Comparison of ENCODE assay signal across 16 cellular contexts in genomic region chr6:167470101-167470835, GRCh38.
DNase-seq lines count a peak whose midpoint lies in the region; ATAC-seq and TF ChIP-seq lines count a peak whose summit lies in the region.
"Had no signal": no experiment of that assay in that cellular context is flagged by ENCODE, and none has a peak within 500 bp of the region (broad histone marks: within the 10 kb centered on the region; RNA-seq: fewer than 3 reads in every experiment).

No MANE protein-coding gene starts in this region.

- H3K36me3 ChIP-seq in WERI-Rb-1: no peaks in the 10 kb centered on the region
- H3K36me3 ChIP-seq: SJSA1 had no signal

- no peaks in the 10 kb centered on the region for H3K36me3 Mint-ChIP-seq in natural killer cell treated with Interleukin-12 subunit alpha and Interleukin-12 subunit beta and Interleukin-15 and Interleukin-18, amount 100 ng/mL, for 72 hours
- H3K36me3 Mint-ChIP-seq in natural killer cell (no peaks in the 10 kb centered on the region), glutamatergic neuron (ENCODE audit: unreplicated experiment) (no peaks in the 10 kb centered on the region)
- H3K36me3 Mint-ChIP-seq: CD8-positive, alpha-beta T cell had no signal

- no peaks in the 10 kb centered on the region for H3K9me3 ChIP-seq in WERI-Rb-1 (ENCODE audit: severe bottlenecking)
- H3K9me3 ChIP-seq: SJSA1 had no signal

- no peak for TF ChIP-seq CTCF in natural killer cell (IDR thresholded peaks at IDR 0.05)
- no peak for TF ChIP-seq CTCF in WERI-Rb-1 (IDR thresholded peaks at IDR 0.05; ENCODE audit: low read depth, low read length)
- no peak for TF ChIP-seq CTCF in glutamatergic neuron (IDR thresholded peaks at IDR 0.05; ENCODE audit: partially characterized antibody, unreplicated experiment)
- no peak for TF ChIP-seq CTCF in RWPE1 (conservative IDR thresholded peaks at IDR 0.05; ENCODE audit: low read depth)

- no peak overlapping the region for H3K27ac Mint-ChIP-seq in natural killer cell treated with Interleukin-12 subunit alpha and Interleukin-12 subunit beta and Interleukin-15 and Interleukin-18, amount 100 ng/mL, for 72 hours
- H3K27ac Mint-ChIP-seq in natural killer cell (no peak overlapping the region), glutamatergic neuron (ENCODE audit: unreplicated experiment) (peak overlapping the region; percentile 6)
- H3K27ac Mint-ChIP-seq: CD8-positive, alpha-beta T cell had no signal

- H3K27ac ChIP-seq in WERI-Rb-1: no peak overlapping the region
- no peak overlapping the region for H3K27ac ChIP-seq in RWPE1
- H3K27ac ChIP-seq: SJSA1 had no signal

- H3K4me3 Mint-ChIP-seq in natural killer cell treated with Interleukin-12 subunit alpha and Interleukin-12 subunit beta and Interleukin-15 and Interleukin-18, amount 100 ng/mL, for 72 hours: no peak overlapping the region
- H3K4me3 Mint-ChIP-seq in natural killer cell (no peak overlapping the region), glutamatergic neuron (ENCODE audit: unreplicated experiment) (no peak overlapping the region)
- H3K4me3 Mint-ChIP-seq: CD8-positive, alpha-beta T cell had no signal

- CTCF ChIA-PET in RWPE1 (lab: Yijun Ruan, JAX): interaction anchor here (0.6 kb wide), 1 partner anchor 1086 kb away, joined by 3 read pairs; no protein-coding TSS in a partner anchor

- H3K27me3 ChIP-seq in WERI-Rb-1 (ENCODE audit: insufficient read depth, low read depth, severe bottlenecking): no peaks in the 10 kb centered on the region
- H3K27me3 ChIP-seq: SJSA1 had no signal

- H3K4me3 ChIP-seq in WERI-Rb-1 (ENCODE audit: low read depth, low read length): no peak overlapping the region
- H3K4me3 ChIP-seq: SJSA1 had no signal

- DNase-seq in natural killer cell treated with Interleukin-12 subunit alpha and Interleukin-12 subunit beta and Interleukin-15 and Interleukin-18, amount 100 ng/mL, for 72 hours (ENCODE audit: low spot score): no peak
- DNase-seq in natural killer cell (no peak), WERI-Rb-1 (peak; percentile 37), glutamatergic neuron (no peak), RWPE1 (ENCODE audit: low spot score) (no peak), kidney tubule cell (ENCODE audit: low spot score) (no peak)
- DNase-seq: CD8-positive, alpha-beta T cell; DND-41; H7; KG1; NCI-H1436; NCI-H2227 treated with DMSO at 0.1 percent for 48 hours; NCI-H510A treated with DMSO at 0.1 percent for 48 hours; NCI-H748 treated with DMSO at 0.1 percent for 48 hours had no signal

- H3K9me3 Mint-ChIP-seq in natural killer cell treated with Interleukin-12 subunit alpha and Interleukin-12 subunit beta and Interleukin-15 and Interleukin-18, amount 100 ng/mL, for 72 hours: no peaks in the 10 kb centered on the region
- no peaks in the 10 kb centered on the region for H3K9me3 Mint-ChIP-seq in natural killer cell
- H3K9me3 Mint-ChIP-seq in glutamatergic neuron (ENCODE audit: unreplicated experiment): peaks cover 6% of the 10 kb centered on the region
- H3K9me3 Mint-ChIP-seq: CD8-positive, alpha-beta T cell had no signal

- peak; percentile 21 to 22 for ATAC-seq in natural killer cell treated with Interleukin-12 subunit alpha and Interleukin-12 subunit beta and Interleukin-15 and Interleukin-18, amount 100 ng/mL, for 72 hours
- no peak for ATAC-seq in natural killer cell
- no peak for ATAC-seq in HG02588 (IDR thresholded peaks at IDR 0.05; ENCODE audit: unreplicated experiment)
- ATAC-seq: CD8-positive, alpha-beta T cell had no signal

- peaks cover 0 to 4% of the 10 kb centered on the region in 2 donors for H3K4me1 Mint-ChIP-seq in natural killer cell treated with Interleukin-12 subunit alpha and Interleukin-12 subunit beta and Interleukin-15 and Interleukin-18, amount 100 ng/mL, for 72 hours (ENCODE audit: low read depth in 2 of 2)
- H3K4me1 Mint-ChIP-seq in natural killer cell (no peaks in the 10 kb centered on the region), glutamatergic neuron (ENCODE audit: low read depth, unreplicated experiment) (peaks cover 30% of the 10 kb centered on the region)

- intact Hi-C loops in natural killer cell (cut with micrococcal nuclease): no loop called here

- POLR2A ChIA-PET in RWPE1 (lab: Yijun Ruan, JAX; ENCODE audit: low non-redundant PET): no interaction called here

- peaks cover 0 to 5% of the 10 kb centered on the region in 2 donors for H3K27me3 Mint-ChIP-seq in natural killer cell treated with Interleukin-12 subunit alpha and Interleukin-12 subunit beta and Interleukin-15 and Interleukin-18, amount 100 ng/mL, for 72 hours
- H3K27me3 Mint-ChIP-seq in natural killer cell (ENCODE audit: low read depth in 2 of 2) (peaks cover 0 to 7% of the 10 kb centered on the region in 2 donors), glutamatergic neuron (ENCODE audit: unreplicated experiment) (peaks cover 6% of the 10 kb centered on the region)

Comparison
In these comparisons a context has a peak if more than half of its experiments do, and no peak if none do; other contexts are left out.
1. ATAC-seq: peak in natural killer cell treated with Interleukin-12 subunit alpha and Interleukin-12 subunit beta and Interleukin-15 and Interleukin-18, amount 100 ng/mL, for 72 hours (2 of 2); none in natural killer cell (0 of 3) and HG02588 (single experiment).